Comparison of ENCODE assay signal across 23 cellular contexts in genomic region chr13:81080911-81081454, GRCh38.
"Had no signal": no experiment of that assay in that cellular context is flagged by ENCODE, and none has a peak within 500 bp of the region (broad histone marks: within the 10 kb centered on the region; RNA-seq: fewer than 3 reads in every experiment).

No MANE protein-coding gene starts in this region.

- H3K9me3 ChIP-seq: colonic mucosa, esophagus squamous epithelium, gastrocnemius medialis, heart right ventricle, left lung, lower lobe of right lung had no signal

- H3K36me3 ChIP-seq: colonic mucosa, esophagus squamous epithelium, gastrocnemius medialis, heart right ventricle, left lung, lower lobe of right lung had no signal

- DNase-seq: colonic mucosa; cortex of kidney; effector CD8-positive, alpha-beta T cell; effector memory CD8-positive, alpha-beta T cell; endodermal cell; erythroblast; esophagus squamous epithelium; foreskin fibroblast; foreskin melanocyte; gastrocnemius medialis; glutamatergic neuron; head of caudate nucleus; heart right ventricle; hippocampal formation; left cardiac atrium; left lung; left ventricle myocardium superior; lower lobe of right lung; mesenchymal stem cell; midbrain had no signal

- H3K4me1 Mint-ChIP-seq: endodermal cell had no signal

- H3K4me3 ChIP-seq: colonic mucosa, esophagus squamous epithelium, gastrocnemius medialis, heart right ventricle, left lung, lower lobe of right lung had no signal

- H3K27me3 Mint-ChIP-seq: dendritic cell treated with granulocyte-macrophage colony-stimulating factor and Interleukin-4, amounts not matched to agents 40 ng/mL and 50 ng/mL, for 4 days; effector memory CD8-positive, alpha-beta T cell had no signal

- H3K27ac ChIP-seq: colonic mucosa, epithelial cell of prostate, esophagus squamous epithelium, gastrocnemius medialis, heart right ventricle, left lung, lower lobe of right lung had no signal

- H3K9me3 Mint-ChIP-seq: dendritic cell treated with granulocyte-macrophage colony-stimulating factor and Interleukin-4, amounts not matched to agents 40 ng/mL and 50 ng/mL, for 4 days had no signal

- H3K4me3 Mint-ChIP-seq: dendritic cell treated with granulocyte-macrophage colony-stimulating factor and Interleukin-4, amounts not matched to agents 40 ng/mL and 50 ng/mL, for 4 days; effector memory CD8-positive, alpha-beta T cell; endodermal cell had no signal

- H3K27me3 ChIP-seq: colonic mucosa, esophagus squamous epithelium, gastrocnemius medialis, heart right ventricle, left lung had no signal

- H3K4me1 ChIP-seq: colonic mucosa, esophagus squamous epithelium, gastrocnemius medialis, heart right ventricle, left lung, lower lobe of right lung had no signal

- ATAC-seq: effector memory CD8-positive, alpha-beta T cell; esophagus mucosa; gastrocnemius medialis; heart right ventricle; left cardiac atrium; left lung; left ventricle myocardium superior; lower lobe of right lung had no signal

- H3K27ac Mint-ChIP-seq: dendritic cell treated with granulocyte-macrophage colony-stimulating factor and Interleukin-4, amounts not matched to agents 40 ng/mL and 50 ng/mL, for 4 days; effector memory CD8-positive, alpha-beta T cell; endodermal cell had no signal
